ENCODE assay signal across 14 cellular contexts in the genomic region with DNA sequence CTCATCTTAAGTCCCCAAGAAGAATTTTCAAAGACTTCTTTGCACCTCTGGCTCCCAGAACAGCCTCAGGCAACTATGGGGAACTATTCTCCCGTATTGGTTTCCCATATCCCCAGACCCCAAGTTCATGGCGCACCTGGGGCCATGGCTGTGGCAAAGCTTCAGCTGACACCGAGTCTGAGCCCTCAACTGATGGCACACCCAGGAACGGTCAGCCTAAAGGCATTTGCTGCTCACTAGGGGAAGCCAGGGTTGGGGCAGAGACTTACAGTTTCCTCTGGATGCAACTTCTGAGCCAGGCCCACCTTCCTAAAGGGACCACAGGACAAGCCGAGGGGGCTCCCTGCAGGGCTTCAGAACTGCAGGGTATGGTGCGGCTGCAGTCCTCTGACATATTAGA. TPM values are rescaled to one million over a fixed set of nuclear protein-coding genes. Genes with fewer than 3 reads are reported as not detected.
A peak's percentile ranks its signal among the peaks of the same experiment; 100 is the strongest.
DNase-seq lines count a peak whose midpoint lies in the region; ATAC-seq and TF ChIP-seq lines count a peak whose summit lies in the region.
"Had no signal": no experiment of that assay in that cellular context is flagged by ENCODE, and none has a peak within 500 bp of the region (broad histone marks: within the 10 kb centered on the region; RNA-seq: fewer than 3 reads in every experiment).

No MANE protein-coding gene starts in this region.

- H3K27me3 ChIP-seq in CD4-positive, CD25-positive, alpha-beta regulatory T cell (ENCODE audit: control insufficient read depth, insufficient read depth, low read length), result no peaks in the 10 kb centered on the region
- H3K27me3 ChIP-seq in adipocyte (replicated peaks; ENCODE audit: control insufficient read depth, insufficient read depth, low read length), result no peaks in the 10 kb centered on the region
- no peaks in the 10 kb centered on the region for H3K27me3 ChIP-seq in neural progenitor cell
- H3K27me3 ChIP-seq: BE2C had no signal

- H3K79me2 ChIP-seq in neural progenitor cell (ENCODE audit: low read depth), result no peaks in the 10 kb centered on the region

- no peaks in the 10 kb centered on the region for H4K20me1 ChIP-seq in neural progenitor cell (ENCODE audit: low read depth)

- peak overlapping the region in 2 of 3 donors; percentile 73 to 92 for H3K27ac Mint-ChIP-seq in CD4-positive, CD25-positive, alpha-beta regulatory T cell
- peak overlapping the region; percentile 99 for H3K27ac Mint-ChIP-seq in neural progenitor cell

- peaks cover 0 to 3% (median 0%) of the 10 kb centered on the region in 7 donors for H3K9me3 Mint-ChIP-seq in CD4-positive, CD25-positive, alpha-beta regulatory T cell
- H3K9me3 Mint-ChIP-seq in neural progenitor cell, result no peaks in the 10 kb centered on the region

- no peaks in the 10 kb centered on the region for H3F3A ChIP-seq in neural progenitor cell (ENCODE audit: low read depth)

- no peaks in the 10 kb centered on the region for H3K9me3 ChIP-seq in CD4-positive, CD25-positive, alpha-beta regulatory T cell (ENCODE audit: control insufficient read depth in 2 of 2, low read length in 2 of 2)
- no peaks in the 10 kb centered on the region for H3K9me3 ChIP-seq in adipocyte (ENCODE audit: control insufficient read depth, low read length)
- no peaks in the 10 kb centered on the region for H3K9me3 ChIP-seq in neural progenitor cell (ENCODE audit: low read depth)
- H3K9me3 ChIP-seq: BE2C had no signal

- H2AFZ ChIP-seq in neural progenitor cell (replicated peaks), result no peak overlapping the region

- no peaks in the 10 kb centered on the region for H3K36me3 Mint-ChIP-seq in CD4-positive, CD25-positive, alpha-beta regulatory T cell
- H3K36me3 Mint-ChIP-seq in neural progenitor cell, result no peaks in the 10 kb centered on the region

- H3K27ac ChIP-seq in CD4-positive, CD25-positive, alpha-beta regulatory T cell (ENCODE audit: insufficient read depth, low read length, poor library complexity, severe bottlenecking), result peak overlapping the region; percentile 64
- no peak overlapping the region for H3K27ac ChIP-seq in neural progenitor cell

- H3K4me1 ChIP-seq in CD4-positive, CD25-positive, alpha-beta regulatory T cell (ENCODE audit: control insufficient read depth, insufficient read depth, low read length, poor library complexity, severe bottlenecking), result peaks cover 33% of the 10 kb centered on the region
- peaks cover 66% of the 10 kb centered on the region for H3K4me1 ChIP-seq in adipocyte (ENCODE audit: control insufficient read depth, insufficient read depth, low read length)
- H3K4me1 ChIP-seq in neural progenitor cell, result no peaks in the 10 kb centered on the region

- peak overlapping the region; percentile 47 for H3K4me3 ChIP-seq in CD4-positive, CD25-positive, alpha-beta regulatory T cell (ENCODE audit: low read depth, low read length)
- H3K4me3 ChIP-seq in adipocyte (ENCODE audit: low read length), result no peak overlapping the region
- H3K4me3 ChIP-seq in neural progenitor cell, result no peak overlapping the region

- H3K4me1 Mint-ChIP-seq in CD4-positive, CD25-positive, alpha-beta regulatory T cell, result peaks cover 6 to 58% (median 28%) of the 10 kb centered on the region in 4 donors
- peaks cover 56% of the 10 kb centered on the region for H3K4me1 Mint-ChIP-seq in neural progenitor cell

- peak overlapping the region; percentile 48 for H3K9ac ChIP-seq in adipocyte (ENCODE audit: low read length)
- no peak overlapping the region for H3K9ac ChIP-seq in neural progenitor cell

- peak overlapping the region; percentile 82 to 94 (median 84) for H3K4me3 Mint-ChIP-seq in CD4-positive, CD25-positive, alpha-beta regulatory T cell
- no peak overlapping the region for H3K4me3 Mint-ChIP-seq in neural progenitor cell

- no peaks in the 10 kb centered on the region for H3K36me3 ChIP-seq in CD4-positive, CD25-positive, alpha-beta regulatory T cell (ENCODE audit: control insufficient read depth, insufficient read depth, low read length)
- no peaks in the 10 kb centered on the region for H3K36me3 ChIP-seq in adipocyte (ENCODE audit: control insufficient read depth, insufficient read depth, low read length, severe bottlenecking)
- H3K36me3 ChIP-seq in neural progenitor cell, result no peaks in the 10 kb centered on the region
- H3K36me3 ChIP-seq: BE2C had no signal

- no peak for TF ChIP-seq CTCF in neural progenitor cell (IDR thresholded peaks at IDR 0.05)

- no peak for ATAC-seq in CD4-positive, CD25-positive, alpha-beta regulatory T cell (ENCODE audit: low read depth in 2 of 2)

- DNase-seq in CD4-positive, CD25-positive, alpha-beta regulatory T cell, result no peak
- DNase-seq in ELR (ENCODE audit: low read depth), result peak; percentile 60
- no peak for DNase-seq in adipocyte (ENCODE audit: low read depth)
- no peak for DNase-seq in neural progenitor cell (ENCODE audit: low spot score)
- DNase-seq in cerebellum (ENCODE audit: low spot score), result no peak
- no peak for DNase-seq in putamen (ENCODE audit: low spot score)
- no peak for DNase-seq in NCI-H187 (lab: John Stamatoyannopoulos, UW)
- no peak for DNase-seq in dermis blood vessel endothelial cell
- DNase-seq: activated naive CD4-positive, alpha-beta T cell treated with Interleukin-2 at 50 U/mL for 16 hours; BE2C; GDM1; NCI-H187 treated with DMSO at 0.1 percent for 48 hours; NK-92 treated with Interleukin-12 subunit alpha and Interleukin-12 subunit beta, amount 100 ng/mL, for 24 hours; stimulated activated CD4-positive, alpha-beta T cell treated with anti-CD3 and anti-CD28 coated beads, Interleukin-2, amount 100 ng/mL, for 48 hours had no signal

- H3K27me3 Mint-ChIP-seq in CD4-positive, CD25-positive, alpha-beta regulatory T cell, result no peaks in the 10 kb centered on the region
- H3K27me3 Mint-ChIP-seq in neural progenitor cell (ENCODE audit: insufficient read depth, low read depth), result peaks cover 8% of the 10 kb centered on the region

- no peak overlapping the region for H3K4me2 ChIP-seq in neural progenitor cell

RNA-seq across cellular contexts. Expression of gene CPA1, which starts 13.7 kb away (rescaled TPM):
- not detected for total RNA-seq in CD4-positive, CD25-positive, alpha-beta regulatory T cell
- under 1 TPM in 1 of 4 donors, not detected in 3; 0.25 TPM for polyA plus RNA-seq in CD4-positive, CD25-positive, alpha-beta regulatory T cell
- total RNA-seq in neural progenitor cell (ENCODE audit: low replicate concordance) (not detected in 2 replicates), cerebellum (not detected), dermis blood vessel endothelial cell (not detected in 2 replicates)

RNA-seq across cellular contexts. Expression of gene CPA5, which starts 21.9 kb away (rescaled TPM):
- total RNA-seq in CD4-positive, CD25-positive, alpha-beta regulatory T cell, result 4.3 TPM
- 10 to 100 TPM; 23.6 to 86.2 (median 61.0) TPM for polyA plus RNA-seq in CD4-positive, CD25-positive, alpha-beta regulatory T cell
- total RNA-seq in neural progenitor cell (ENCODE audit: low replicate concordance), result 0.50 TPM in 1 of 2 replicates, not detected in the other
- not detected for total RNA-seq in cerebellum
- total RNA-seq in dermis blood vessel endothelial cell, result not detected in 2 replicates
